8 cellular contexts compared by ENCODE assay signal in genomic region chrX:154373340-154374306, GRCh38. TPM values are rescaled to one million over a fixed set of nuclear protein-coding genes. Genes with fewer than 3 reads are reported as not detected.
DNase-seq lines count a peak whose midpoint lies in the region; TF ChIP-seq lines count a peak whose summit lies in the region.

No MANE protein-coding gene starts in this region.

- no peaks in the 10 kb centered on the region for H3K9me2 ChIP-seq in OCI-LY1 (ENCODE audit: low read depth, low read length)

- no peaks in the 10 kb centered on the region for H4K20me1 ChIP-seq in OCI-LY1 (ENCODE audit: insufficient read depth, low read length)

- no peaks in the 10 kb centered on the region for H3K79me2 ChIP-seq in OCI-LY1 (ENCODE audit: insufficient read depth, low read length)

- H3K27me3 ChIP-seq in OCI-LY1 (ENCODE audit: insufficient read depth, low read length) (no peaks in the 10 kb centered on the region), liver (ENCODE audit: control insufficient read depth in 4 of 4, insufficient read depth in 4 of 4, low read length in 3 of 4) (no peaks in the 10 kb centered on the region), subcutaneous abdominal adipose tissue (ENCODE audit: control insufficient read depth in 5 of 5, insufficient read depth in 4 of 5, low read length in 5 of 5) (peaks cover 0 to 10% (median 8%) of the 10 kb centered on the region in 5 donors)

- H3K4me3 ChIP-seq in OCI-LY1 (ENCODE audit: low read depth, low read length, poor library complexity, severe bottlenecking), result peak overlapping the region; percentile 60
- peak overlapping the region in 2 of 3 donors; percentile 27 to 33 for H3K4me3 ChIP-seq in liver (ENCODE audit: low read depth in 1 of 3, low read length in 3 of 3)
- H3K4me3 ChIP-seq in subcutaneous abdominal adipose tissue (ENCODE audit: low read depth in 1 of 5, low read length in 5 of 5), result peak overlapping the region in 4 of 5 donors; percentile 22 to 53 (median 48)

- no peaks in the 10 kb centered on the region for H3K9me3 ChIP-seq in OCI-LY1 (ENCODE audit: low read length)
- no peaks in the 10 kb centered on the region for H3K9me3 ChIP-seq in liver (ENCODE audit: control insufficient read depth in 4 of 4, low read length in 3 of 4)
- no peaks in the 10 kb centered on the region for H3K9me3 ChIP-seq in subcutaneous abdominal adipose tissue (ENCODE audit: control insufficient read depth in 5 of 5, low read length in 5 of 5)

- TF ChIP-seq CTCF in OCI-LY1 (IDR thresholded peaks at IDR 0.05; ENCODE audit: low read length), result peak; percentile 66
- TF ChIP-seq CTCF in liver (IDR thresholded peaks at IDR 0.05; ENCODE audit: low read depth, low read length, missing input control), result peak; percentile 27

- no peaks in the 10 kb centered on the region for H3F3A ChIP-seq in OCI-LY1 (ENCODE audit: insufficient read depth, low read length)

- peak; percentile 66 to 73 for TF ChIP-seq RAD21 in liver (IDR thresholded peaks at IDR 0.05)

- peak overlapping the region; percentile 81 for H3K4me2 ChIP-seq in OCI-LY1 (ENCODE audit: low read length)

- H3K27ac ChIP-seq in OCI-LY1 (ENCODE audit: low read depth, low read length, poor library complexity, severe bottlenecking) (no peak overlapping the region), liver (ENCODE audit: low read depth in 1 of 2, low read length in 2 of 2) (peak overlapping the region; percentile 12 to 35), subcutaneous abdominal adipose tissue (ENCODE audit: low read depth, low read length) (no peak overlapping the region)

- DNase-seq in DMS 273 (lab: John Stamatoyannopoulos, UW; ENCODE audit: unreplicated experiment) (peak; percentile 89), HT-29 (ENCODE audit: low spot score) (peak; percentile 92), dedifferentiated amniotic fluid mesenchymal stem cell (ENCODE audit: extremely low spot score) (peak; percentile 75), GM19240 (ENCODE audit: insufficient read length, low spot score) (no peak), NCI-H524 treated with DMSO at 0.1 percent for 48 hours (lab: John Stamatoyannopoulos, UW) (no peak)

- H2AFZ ChIP-seq in OCI-LY1 (ENCODE audit: low read length), result no peak overlapping the region

- H3K36me3 ChIP-seq in OCI-LY1 (ENCODE audit: insufficient read depth, low read length) (no peaks in the 10 kb centered on the region), liver (ENCODE audit: control insufficient read depth in 4 of 4, insufficient read depth in 3 of 4, low read depth in 1 of 4, low read length in 3 of 4) (no peaks in the 10 kb centered on the region), subcutaneous abdominal adipose tissue (ENCODE audit: control insufficient read depth in 5 of 5, insufficient read depth in 5 of 5, low read length in 5 of 5) (no peaks in the 10 kb centered on the region)

- H3K4me1 ChIP-seq in OCI-LY1 (ENCODE audit: insufficient read depth, low read length, severe bottlenecking) (peaks cover 62% of the 10 kb centered on the region), liver (ENCODE audit: control insufficient read depth in 4 of 4, insufficient read depth in 4 of 4, low read length in 3 of 4) (peaks cover 8 to 25% (median 11%) of the 10 kb centered on the region in 4 donors), subcutaneous abdominal adipose tissue (ENCODE audit: control insufficient read depth in 5 of 5, insufficient read depth in 5 of 5, low read length in 5 of 5) (peaks cover 0 to 50% (median 39%) of the 10 kb centered on the region in 5 donors)

- 12% methylated on average over 23 of the region's 23 CpGs for WGBS in liver

- peak overlapping the region; percentile 64; the same call in 1 of the 2 replicates for H3K9ac ChIP-seq in OCI-LY1 (ENCODE audit: low read length)
- H3K9ac ChIP-seq in liver (ENCODE audit: low read depth in 1 of 2, low read length in 2 of 2), result no peak overlapping the region
- H3K9ac ChIP-seq in subcutaneous abdominal adipose tissue (ENCODE audit: low read length in 5 of 5), result peak overlapping the region in 2 of 5 donors; percentile 19 to 35

TF ChIP-seq in liver, 16 proteins besides CTCF, POLR2A, EP300 and RAD21:
- TF ChIP-seq GABPA (IDR thresholded peaks at IDR 0.05 in 1 of 2, conservative IDR thresholded peaks at IDR 0.05 in 1 of 2), result no peak
- no peak for TF ChIP-seq JUND (IDR thresholded peaks at IDR 0.05)
- no peak for TF ChIP-seq TAF1 (conservative IDR thresholded peaks at IDR 0.05)
- no peak for TF ChIP-seq YY1 (IDR thresholded peaks at IDR 0.05)

RNA-seq across cellular contexts. Expression of gene FLNA, which starts 0.8 kb away (rescaled TPM):
- total RNA-seq in HT-29 (2014; rRNA removed; shearing (Covaris generic)), result 482 and 516 TPM in 2 replicates
- total RNA-seq in liver, result 100 to 1,000 TPM; 150 to 152 TPM
- 10 to 100 TPM; 23.4 to 84.8 TPM for polyA plus RNA-seq in liver

RNA-seq across cellular contexts. Expression of gene EMD, which starts 5.5 kb away (rescaled TPM):
- 70.5 and 87.0 TPM in 2 replicates for total RNA-seq in HT-29 (2014; rRNA removed; shearing (Covaris generic))
- 10 to 100 TPM; 11.6 to 18.5 TPM for total RNA-seq in liver
- 10 to 100 TPM; 15.5 to 38.0 TPM for polyA plus RNA-seq in liver

RNA-seq across cellular contexts. Expression of gene RPL10, which starts 24.6 kb away (rescaled TPM):
- 4,676 and 4,679 TPM in 2 replicates for total RNA-seq in HT-29 (2014; rRNA removed; shearing (Covaris generic))
- total RNA-seq in liver, result 1,000 to 10,000 TPM; 1,323 to 1,523 TPM
- 1,000 to 10,000 TPM in 1 of 2 donors, 100 to 1,000 TPM in 1; 446 to 1,644 TPM for polyA plus RNA-seq in liver

RNA-seq across cellular contexts. Expression of gene DNASE1L1, which starts 35.4 kb away (rescaled TPM):
- 114 and 118 TPM in 2 replicates for total RNA-seq in HT-29 (2014; rRNA removed; shearing (Covaris generic))
- 10 to 100 TPM; 14.6 to 22.1 TPM for total RNA-seq in liver
- polyA plus RNA-seq in liver, result 10 to 100 TPM in 1 of 2 donors, 1 to 10 TPM in 1; 9.3 to 18.7 TPM

RNA-seq across cellular contexts. Expression of gene TAFAZZIN, which starts 37.7 kb away (rescaled TPM):
- 60.3 and 80.6 TPM in 2 replicates for total RNA-seq in HT-29 (2014; rRNA removed; shearing (Covaris generic))
- total RNA-seq in liver, result 10 to 100 TPM in 1 of 2 donors, 1 to 10 TPM in 1; 7.8 to 15.6 TPM
- 10 to 100 TPM; 10.6 to 16.3 TPM for polyA plus RNA-seq in liver

Comparison
In these comparisons a context has a peak if more than half of its experiments do, and no peak if none do; other contexts are left out.
1. DNase-seq: peak in DMS 273 (single experiment), HT-29 (single experiment) and dedifferentiated amniotic fluid mesenchymal stem cell (single experiment); none in GM19240 (single experiment) and NCI-H524 treated with DMSO at 0.1 percent for 48 hours (single experiment).
2. H3K27ac ChIP-seq: peak in liver (2 of 2); none in OCI-LY1 (single experiment) and subcutaneous abdominal adipose tissue (single experiment).
3. Peak in every context shown above with its lines, with median percentiles within 50 percentile points of each other: H3K4me3 ChIP-seq.